ENCODE assay signal across 13 cellular contexts in the genomic region with DNA sequence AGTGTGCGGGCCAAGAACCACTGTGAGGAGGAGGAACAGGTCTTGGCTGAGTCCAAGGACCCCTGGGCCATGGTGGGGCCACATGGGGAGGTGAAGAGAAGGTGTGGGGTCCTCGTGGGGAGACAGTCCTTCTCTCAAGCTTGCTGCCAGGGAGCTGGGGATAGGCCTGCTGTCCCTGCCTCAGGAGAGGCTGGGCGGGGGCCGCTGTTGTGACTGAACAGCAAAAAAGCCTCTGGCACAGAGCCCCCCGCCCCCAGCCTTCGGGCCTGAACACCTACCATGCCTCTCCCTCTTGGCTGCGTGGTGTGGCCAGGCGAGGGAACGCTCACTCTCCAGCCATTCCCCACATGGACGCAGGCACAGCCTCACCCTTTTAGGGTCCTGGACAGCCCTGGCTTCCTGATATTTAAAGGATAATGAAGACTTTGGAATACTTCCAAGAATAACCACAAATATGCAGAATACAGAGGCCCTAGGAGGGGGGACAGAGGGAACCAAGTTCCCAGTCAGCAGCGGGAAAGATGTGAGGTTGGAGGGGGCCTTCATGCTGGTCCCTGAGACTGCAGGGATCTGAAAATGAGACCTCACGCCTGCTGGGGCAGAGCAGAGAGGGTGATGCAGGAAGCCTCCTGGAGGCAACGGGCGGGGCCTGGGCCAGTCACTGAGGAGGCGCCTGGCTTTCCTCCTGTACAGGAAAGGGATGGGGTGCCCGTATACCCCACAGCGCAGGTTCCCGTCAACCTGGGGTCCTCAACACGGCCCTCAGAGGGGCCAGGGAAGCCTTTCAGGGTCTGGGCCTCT.
DNase-seq lines count a peak whose midpoint lies in the region; ATAC-seq and TF ChIP-seq lines count a peak whose summit lies in the region.
"Had no signal": no experiment of that assay in that cellular context is flagged by ENCODE, and none has a peak within 500 bp of the region (broad histone marks: within the 10 kb centered on the region; RNA-seq: fewer than 3 reads in every experiment).

No MANE protein-coding gene starts in this region.

- ATAC-seq in CD8-positive, alpha-beta T cell, result no peak
- ATAC-seq in GM18517 (IDR thresholded peaks at IDR 0.05; ENCODE audit: unreplicated experiment), result no peak
- ATAC-seq: K562, mucosa of descending colon, WTC11 had no signal

- H3K36me3 ChIP-seq in HAP-1 (replicated peaks) (peaks cover 13% of the 10 kb centered on the region), SJSA1 (peaks cover 49% of the 10 kb centered on the region), smooth muscle cell (ENCODE audit: low read depth) (no peaks in the 10 kb centered on the region)
- H3K36me3 ChIP-seq in CD8-positive, alpha-beta T cell (ENCODE audit: insufficient read depth, low read length), result no peaks in the 10 kb centered on the region

- no peak overlapping the region for H2AFZ ChIP-seq in smooth muscle cell (ENCODE audit: low read depth)

- H3K27ac Mint-ChIP-seq in CD8-positive, alpha-beta T cell, result no peak overlapping the region
- H3K27ac Mint-ChIP-seq: WTC11 had no signal

- H3K27me3 ChIP-seq in HAP-1 (ENCODE audit: low read depth) (no peaks in the 10 kb centered on the region), SJSA1 (replicated peaks) (no peaks in the 10 kb centered on the region), smooth muscle cell (ENCODE audit: low read depth) (no peaks in the 10 kb centered on the region)
- no peaks in the 10 kb centered on the region for H3K27me3 ChIP-seq in CD8-positive, alpha-beta T cell (ENCODE audit: insufficient read depth, low read length)
- H3K27me3 ChIP-seq: Peyer's patch had no signal

- TF ChIP-seq CTCF in fibroblast of the aortic adventitia (IDR thresholded peaks at IDR 0.05; ENCODE audit: insufficient read depth, low read length) (no peak), smooth muscle cell (IDR thresholded peaks at IDR 0.05; ENCODE audit: borderline replicate concordance, insufficient read depth, poor library complexity, severe bottlenecking) (no peak)
- TF ChIP-seq CTCF in CD8-positive, alpha-beta T cell (IDR thresholded peaks at IDR 0.05), result no peak

- CTCF ChIA-PET in CD8-positive, alpha-beta T cell (lab: Charles Lee), result interaction anchor here (1.2 kb wide), 1 partner anchor 13 kb away, joined by 5 read pairs; no protein-coding TSS in a partner anchor

- POLR2A ChIA-PET in CD8-positive, alpha-beta T cell (lab: Charles Lee), result no interaction called here

- DNase-seq in HAP-1 (ENCODE audit: low spot score in 2 of 2) (peak; percentile 35 to 45), SJSA1 (ENCODE audit: low read depth in 1 of 2, low spot score in 2 of 2) (peak; percentile 83 to 92), fibroblast of the aortic adventitia (ENCODE audit: low read depth) (peak; percentile 78), smooth muscle cell (lab: John Stamatoyannopoulos, UW; ENCODE audit: unreplicated experiment) (no peak), middle frontal gyrus (ENCODE audit: extremely low spot score, low spot score) (no peak), iPS-NIHi11 (ENCODE audit: low spot score) (no peak)
- DNase-seq in CD8-positive, alpha-beta T cell, result no peak
- DNase-seq: mucosa of descending colon, NCI-H2171 treated with DMSO at 0.1 percent for 48 hours, Peyer's patch had no signal

- H3K27me3 Mint-ChIP-seq in CD8-positive, alpha-beta T cell (ENCODE audit: low read depth), result no peaks in the 10 kb centered on the region

- no peaks in the 10 kb centered on the region for H4K20me1 ChIP-seq in smooth muscle cell (ENCODE audit: low read depth)

- in situ Hi-C loops in HAP-1 (cut with MboI; ENCODE audit: low sequenced_read_pairs), result no loop called here

- no peak overlapping the region for H3K4me3 Mint-ChIP-seq in CD8-positive, alpha-beta T cell
- H3K4me3 Mint-ChIP-seq: WTC11 had no signal

- peaks cover 21% of the 10 kb centered on the region for H3K36me3 Mint-ChIP-seq in CD8-positive, alpha-beta T cell

- H3K4me3 ChIP-seq in HAP-1, result no peak overlapping the region
- no peak overlapping the region for H3K4me3 ChIP-seq in SJSA1
- H3K4me3 ChIP-seq in fibroblast of the aortic adventitia (ENCODE audit: low read depth, low read length), result no peak overlapping the region
- H3K4me3 ChIP-seq in smooth muscle cell, result no peak overlapping the region
- H3K4me3 ChIP-seq in CD8-positive, alpha-beta T cell (ENCODE audit: low read depth, low read length), result no peak overlapping the region
- H3K4me3 ChIP-seq: K562, mucosa of descending colon, Peyer's patch had no signal

- peaks cover 5% of the 10 kb centered on the region for H3K4me1 ChIP-seq in HAP-1
- peaks cover 23% of the 10 kb centered on the region for H3K4me1 ChIP-seq in SJSA1 (replicated peaks)
- peaks cover 3% of the 10 kb centered on the region for H3K4me1 ChIP-seq in smooth muscle cell (ENCODE audit: low read depth)
- peaks cover 4% of the 10 kb centered on the region for H3K4me1 ChIP-seq in CD8-positive, alpha-beta T cell (ENCODE audit: insufficient read depth, low read length)

- no peaks in the 10 kb centered on the region for H3K9me3 Mint-ChIP-seq in CD8-positive, alpha-beta T cell
- H3K9me3 Mint-ChIP-seq: WTC11 had no signal

- peaks cover 4% of the 10 kb centered on the region for H3K4me1 Mint-ChIP-seq in CD8-positive, alpha-beta T cell (ENCODE audit: low read depth)

- H3K27ac ChIP-seq in SJSA1, result peak overlapping the region; percentile 54
- no peak overlapping the region for H3K27ac ChIP-seq in smooth muscle cell (ENCODE audit: low read depth)
- no peak overlapping the region for H3K27ac ChIP-seq in CD8-positive, alpha-beta T cell (ENCODE audit: low read depth, low read length)
- H3K27ac ChIP-seq: Peyer's patch had no signal

- no peak overlapping the region for H3K9ac ChIP-seq in smooth muscle cell (ENCODE audit: low read depth)

- WGBS in smooth muscle cell (ENCODE audit: low lambda C conversion rate), result 72% methylated on average over 19 of the region's 19 CpGs

- H3K4me2 ChIP-seq in smooth muscle cell, result peak overlapping the region; percentile 15

- H3F3A ChIP-seq in smooth muscle cell (ENCODE audit: low read depth), result no peaks in the 10 kb centered on the region

- intact Hi-C loops in CD8-positive, alpha-beta T cell (cut with DNase I, micrococcal nuclease), result loop anchor here (5.0 kb wide), 2 partner anchors 43 to 292 kb away; a partner anchor contains a TSS

- H3K9me3 ChIP-seq in HAP-1, result no peaks in the 10 kb centered on the region
- H3K9me3 ChIP-seq in SJSA1 (replicated peaks), result no peaks in the 10 kb centered on the region
- H3K9me3 ChIP-seq in smooth muscle cell (replicated peaks; ENCODE audit: low read depth), result no peaks in the 10 kb centered on the region
- H3K9me3 ChIP-seq in CD8-positive, alpha-beta T cell (ENCODE audit: low read length), result no peaks in the 10 kb centered on the region
- H3K9me3 ChIP-seq: mucosa of descending colon, Peyer's patch had no signal

- no peaks in the 10 kb centered on the region for H3K79me2 ChIP-seq in smooth muscle cell (ENCODE audit: low read depth)

Comparison
In these comparisons a context has a peak if more than half of its experiments do, and no peak if none do; other contexts are left out.
1. DNase-seq: peak in HAP-1 (2 of 2), SJSA1 (2 of 2) and fibroblast of the aortic adventitia (single experiment); none in smooth muscle cell (single experiment), middle frontal gyrus (single experiment), CD8-positive, alpha-beta T cell (0 of 7) and iPS-NIHi11 (single experiment).